Comparison of ENCODE assay signal across 8 cellular contexts in the genomic region with DNA sequence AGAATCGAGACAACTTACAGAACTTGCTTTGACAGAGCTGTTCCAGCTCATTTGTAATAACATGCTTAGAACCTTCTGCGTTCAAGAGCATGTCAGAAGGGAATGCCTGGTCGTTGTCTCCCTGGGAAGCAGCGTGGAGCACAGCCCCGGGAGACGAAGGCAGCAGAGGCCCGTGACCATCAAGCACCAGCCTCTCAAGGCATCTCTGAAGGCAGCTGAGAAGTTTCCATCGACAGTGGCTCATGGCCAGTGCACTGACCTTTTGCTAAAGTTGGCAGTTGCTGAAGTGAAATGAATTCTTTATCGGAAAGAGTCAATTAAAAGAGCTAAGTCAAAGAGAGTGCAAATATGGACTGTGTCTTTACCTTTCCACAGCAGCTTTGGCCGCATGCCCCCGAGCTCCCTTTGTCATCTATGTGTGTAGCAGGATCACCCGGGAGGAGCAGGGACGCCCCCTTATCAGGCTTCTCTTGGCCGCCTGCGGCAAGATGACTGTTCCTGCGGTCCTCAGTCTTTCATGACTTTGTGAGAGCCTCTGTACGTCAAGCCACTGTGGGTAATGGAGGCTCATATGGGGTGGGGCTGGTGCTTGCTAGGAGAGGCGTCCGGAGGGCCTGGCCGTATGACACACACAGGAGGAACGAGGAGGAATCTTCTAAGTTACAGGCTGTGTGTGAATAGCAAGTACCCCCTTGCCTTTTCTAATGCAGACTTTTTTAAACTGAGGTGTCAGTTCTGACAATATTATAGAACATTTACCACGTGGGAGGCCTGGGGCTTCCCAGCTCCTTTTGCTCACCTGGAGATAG. TPM values are rescaled to one million over a fixed set of nuclear protein-coding genes. Genes with fewer than 3 reads are reported as not detected.
A peak's percentile ranks its signal among the peaks of the same experiment; 100 is the strongest.
DNase-seq lines count a peak whose midpoint lies in the region; ATAC-seq and TF ChIP-seq lines count a peak whose summit lies in the region.

No MANE protein-coding gene starts in this region.

- no peaks in the 10 kb centered on the region for H3K9me3 Mint-ChIP-seq in CD4-positive, alpha-beta T cell
- H3K9me3 Mint-ChIP-seq in T-cell (no peaks in the 10 kb centered on the region), osteocyte (ENCODE audit: unreplicated experiment) (no peaks in the 10 kb centered on the region)

- no peaks in the 10 kb centered on the region for H3K36me3 Mint-ChIP-seq in CD4-positive, alpha-beta T cell (ENCODE audit: low read depth)
- no peaks in the 10 kb centered on the region for H3K36me3 Mint-ChIP-seq in T-cell
- no peaks in the 10 kb centered on the region for H3K36me3 Mint-ChIP-seq in osteocyte (ENCODE audit: unreplicated experiment)

- H3K4me1 Mint-ChIP-seq in CD4-positive, alpha-beta T cell (ENCODE audit: low read depth), result peaks cover 76% of the 10 kb centered on the region
- H3K4me1 Mint-ChIP-seq in T-cell (peaks cover 39 to 46% (median 45%) of the 10 kb centered on the region in 3 donors), osteocyte (ENCODE audit: unreplicated experiment) (peaks cover 10% of the 10 kb centered on the region)

- POLR2A ChIA-PET in CD4-positive, alpha-beta T cell (lab: Charles Lee), result interaction anchor here (0.6 to 1.3 kb wide), 4 partner anchors 12 to 64 kb away, joined by 3 to 4 read pairs (median 3); a partner anchor contains a TSS
- POLR2A ChIA-PET in T-cell (lab: Charles Lee), result no interaction called here

- intact Hi-C loops in CD4-positive, alpha-beta T cell (cut with DNase I, micrococcal nuclease), result no loop called here

- no peaks in the 10 kb centered on the region for H3K9me3 ChIP-seq in CD4-positive, alpha-beta T cell (ENCODE audit: control insufficient read depth, low read length)

- H3K27me3 Mint-ChIP-seq in CD4-positive, alpha-beta T cell, result no peaks in the 10 kb centered on the region
- H3K27me3 Mint-ChIP-seq in T-cell, result peaks cover 0 to 2% of the 10 kb centered on the region in 2 donors
- H3K27me3 Mint-ChIP-seq in osteocyte (ENCODE audit: unreplicated experiment), result no peaks in the 10 kb centered on the region

- no peak for TF ChIP-seq CTCF in CD4-positive, alpha-beta T cell (IDR thresholded peaks at IDR 0.05)
- no peak for TF ChIP-seq CTCF in osteocyte (IDR thresholded peaks at IDR 0.05)

- peak overlapping the region; percentile 66 for H3K4me3 Mint-ChIP-seq in CD4-positive, alpha-beta T cell
- H3K4me3 Mint-ChIP-seq in T-cell (peak overlapping the region in 1 of 3 donors; percentile 80), osteocyte (ENCODE audit: unreplicated experiment) (no peak overlapping the region)

- CTCF ChIA-PET in CD4-positive, alpha-beta T cell (lab: Charles Lee), result interaction anchor here (1.2 to 1.9 kb wide), 3 partner anchors 13 to 49 kb away, joined by 3 to 4 read pairs (median 3); no protein-coding TSS in a partner anchor
- CTCF ChIA-PET in T-cell (lab: Charles Lee), result interaction anchor here in 1 of 2 donors (0.5 kb wide), 1 partner anchor 198 kb away, joined by 3 read pairs; no protein-coding TSS in a partner anchor

- H3K27ac ChIP-seq in CD4-positive, alpha-beta T cell (ENCODE audit: low read depth, low read length), result no peak overlapping the region

- H3K27ac Mint-ChIP-seq in CD4-positive, alpha-beta T cell, result peak overlapping the region; percentile 90
- H3K27ac Mint-ChIP-seq in T-cell (peak overlapping the region; percentile 57 to 82), osteocyte (ENCODE audit: unreplicated experiment) (peak overlapping the region; percentile 71)

- DNase-seq in CD4-positive, alpha-beta T cell, result no peak
- no peak for DNase-seq in T-cell
- peak; percentile 35 for DNase-seq in foreskin melanocyte
- DNase-seq in osteocyte (ENCODE audit: extremely low spot score, unreplicated experiment), result no peak
- DNase-seq in NCI-H146 (lab: John Stamatoyannopoulos, UW), result no peak
- no peak for DNase-seq in HPDE6-E6E7 (ENCODE audit: extremely low spot score)
- no peak for DNase-seq in NCI-H2081 treated with DMSO at 0.1 percent for 48 hours (lab: John Stamatoyannopoulos, UW)

- no peaks in the 10 kb centered on the region for H3K27me3 ChIP-seq in CD4-positive, alpha-beta T cell (ENCODE audit: control insufficient read depth, insufficient read depth, low read length)

- no peak for ATAC-seq in CD4-positive, alpha-beta T cell (ENCODE audit: poor library complexity)
- ATAC-seq in T-cell (replicated peaks in 1 of 4) (no peak), GM21576 (IDR thresholded peaks at IDR 0.05; ENCODE audit: unreplicated experiment) (no peak)

RNA-seq across cellular contexts. Expression of a gene that starts 54.2 kb away (rescaled TPM):
- not detected for total RNA-seq in CD4-positive, alpha-beta T cell
- under 1 TPM in 3 of 5 donors, not detected in 2; 0.13 to 0.47 (median 0.26) TPM for total RNA-seq in T-cell
- total RNA-seq in osteocyte, result 1.2 and 1.3 TPM in 2 replicates
